ENCODE assay signal across 17 cellular contexts in the genomic region with DNA sequence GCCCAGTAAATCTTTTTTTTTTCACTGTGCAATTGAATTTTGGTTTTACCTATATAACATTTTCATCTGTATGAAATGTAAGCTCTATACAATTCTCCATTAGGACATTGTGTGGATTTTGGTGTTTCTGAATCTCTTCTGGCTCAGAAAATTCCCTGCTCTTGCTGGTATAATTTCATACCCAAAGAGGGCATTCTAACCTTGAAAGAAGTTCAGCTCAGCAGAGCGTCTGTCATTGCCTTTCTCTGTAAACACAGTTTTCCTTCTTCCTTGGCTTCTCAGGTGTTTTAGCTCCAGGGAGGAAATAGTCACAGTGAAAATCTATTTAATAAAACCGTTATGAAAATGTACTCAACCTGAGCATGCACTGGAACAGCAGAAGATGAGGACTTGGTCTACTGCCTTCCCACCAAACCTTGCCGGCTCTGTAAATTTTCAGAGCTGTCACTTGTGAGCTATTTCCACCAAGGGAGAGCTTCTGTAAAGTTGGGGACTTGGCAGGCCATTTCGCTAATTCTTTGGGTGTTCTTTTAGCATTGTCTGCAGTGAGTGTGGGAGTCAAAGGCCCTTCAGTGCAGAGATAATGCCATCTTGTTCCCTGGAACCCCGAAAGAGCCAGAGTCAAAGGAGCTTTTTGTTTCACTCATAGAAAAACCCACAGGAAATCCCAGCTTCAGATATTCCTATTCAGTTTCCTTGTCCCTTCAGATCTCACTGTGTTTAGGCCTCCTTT. TPM values are rescaled to one million over a fixed set of nuclear protein-coding genes. Genes with fewer than 3 reads are reported as not detected.
A peak's percentile ranks its signal among the peaks of the same experiment; 100 is the strongest.
DNase-seq lines count a peak whose midpoint lies in the region; ATAC-seq and TF ChIP-seq lines count a peak whose summit lies in the region.
"Had no signal": no experiment of that assay in that cellular context is flagged by ENCODE, and none has a peak within 500 bp of the region (broad histone marks: within the 10 kb centered on the region; RNA-seq: fewer than 3 reads in every experiment).

No MANE protein-coding gene starts in this region.

- no peak for TF ChIP-seq CTCF in SK-N-SH (IDR thresholded peaks at IDR 0.05)

- H3K27ac ChIP-seq in SK-N-SH (ENCODE audit: low read depth in 2 of 2, low read length in 1 of 2) (no peak overlapping the region), angular gyrus (ENCODE audit: low read depth, low read length) (peak overlapping the region; percentile 23)
- H3K27ac ChIP-seq: C4-2B, vagina had no signal

- CTCF ChIA-PET in SK-N-SH (lab: Yijun Ruan, JAX), result interaction anchor here (0.9 to 1.9 kb wide), 3 partner anchors 25 to 224 kb away, joined by 3 to 5 read pairs (median 5); no protein-coding TSS in a partner anchor

- ATAC-seq in SK-N-SH treated with all-trans-retinoic acid at 6 μM for 48 hours, result no peak
- ATAC-seq in esophagus mucosa, result no peak
- ATAC-seq in HG02571 (IDR thresholded peaks at IDR 0.05; ENCODE audit: unreplicated experiment), result no peak
- ATAC-seq: activated CD4-positive, alpha-beta T cell treated with anti-CD3 and anti-CD28 coated beads for 36 hours had no signal

- no peaks in the 10 kb centered on the region for H3K79me2 ChIP-seq in SK-N-SH (ENCODE audit: insufficient read depth)

- no peak overlapping the region for H3K4me2 ChIP-seq in SK-N-SH
- H3K4me2 ChIP-seq: smooth muscle cell had no signal

- H3K27me3 ChIP-seq in SK-N-SH (ENCODE audit: insufficient read depth), result no peaks in the 10 kb centered on the region
- H3K27me3 ChIP-seq: esophagus muscularis mucosa, vagina had no signal

- WGBS in SK-N-SH (ENCODE audit: low lambda C conversion rate), result 71% methylated on average over 5 of the region's 5 CpGs

- DNase-seq in SK-N-SH, result no peak
- DNase-seq in inferior parietal cortex (ENCODE audit: extremely low spot score), result peak; percentile 76
- peak; percentile 87 for DNase-seq in superior temporal gyrus (ENCODE audit: extremely low spot score)
- no peak for DNase-seq in NCI-H1105 (lab: John Stamatoyannopoulos, UW)
- DNase-seq: activated CD4-positive, alpha-beta T cell treated with anti-CD3 and anti-CD28 coated beads for 36 hours; activated CD8-positive, alpha-beta memory T cell treated with anti-CD3 and anti-CD28 coated beads, Interleukin-2, amount 50 U/mL, for 4 hours; activated effector memory CD4-positive, alpha-beta T cell treated with Interleukin-2 at 50 U/mL for 16 hours; DMS53; NK-92 treated with Interleukin-12 subunit alpha and Interleukin-12 subunit beta, amount 100 ng/mL, for 24 hours had no signal

- H4K20me1 ChIP-seq in SK-N-SH (ENCODE audit: insufficient read depth), result no peaks in the 10 kb centered on the region

- H3K4me1 ChIP-seq in SK-N-SH (ENCODE audit: control insufficient read depth in 1 of 2, insufficient read depth in 2 of 2, low read depth in 1 of 2, low read length in 1 of 2), result peaks cover 0 to 17% of the 10 kb centered on the region in 2 experiments; a peak in 1 of 4 replicates
- H3K4me1 ChIP-seq: vagina had no signal

- no peak overlapping the region for H3K4me3 ChIP-seq in SK-N-SH (ENCODE audit: low read depth in 2 of 2, low read length in 1 of 2)
- H3K4me3 ChIP-seq: esophagus muscularis mucosa, smooth muscle cell, vagina had no signal

- H3F3A ChIP-seq in SK-N-SH (replicated peaks; ENCODE audit: insufficient read depth), result no peaks in the 10 kb centered on the region

- H3K9me3 ChIP-seq in SK-N-SH, result no peaks in the 10 kb centered on the region
- H3K9me3 ChIP-seq: esophagus muscularis mucosa, vagina had no signal

- TF ChIP-seq RAD21 in SK-N-SH (IDR thresholded peaks at IDR 0.05; ENCODE audit: low read length), result peak; percentile 34; the same call in 1 of the 2 replicates

- no peak for TF ChIP-seq EP300 in SK-N-SH (IDR thresholded peaks at IDR 0.05; ENCODE audit: borderline replicate concordance in 1 of 2, low read depth in 1 of 2, low read length in 1 of 2)

- no peaks in the 10 kb centered on the region for H3K9me2 ChIP-seq in SK-N-SH

- H3K36me3 ChIP-seq in SK-N-SH (replicated peaks in 1 of 2; ENCODE audit: control insufficient read depth in 1 of 2, insufficient read depth in 2 of 2, low read length in 1 of 2), result no peaks in the 10 kb centered on the region
- H3K36me3 ChIP-seq: esophagus muscularis mucosa, vagina had no signal

- H3K9ac ChIP-seq in SK-N-SH, result no peak overlapping the region

- POLR2A ChIA-PET in SK-N-SH (lab: Yijun Ruan, JAX), result interaction anchor here (0.6 kb wide), 1 partner anchor 124 kb away, joined by 3 read pairs; no protein-coding TSS in a partner anchor

- H2AFZ ChIP-seq in SK-N-SH (ENCODE audit: low read depth), result no peak overlapping the region

TF ChIP-seq in SK-N-SH, 30 proteins besides CTCF, POLR2A, EP300 and RAD21 (continues in another document):
- TF ChIP-seq RXRA (IDR thresholded peaks at IDR 0.05; ENCODE audit: borderline replicate concordance, low read depth), result no peak
- no peak for TF ChIP-seq FOSL2 (IDR thresholded peaks at IDR 0.05; ENCODE audit: borderline replicate concordance, low read depth)
- TF ChIP-seq NFIC (IDR thresholded peaks at IDR 0.05; ENCODE audit: borderline replicate concordance), result no peak
- TF ChIP-seq YY1 (IDR thresholded peaks at IDR 0.05; ENCODE audit: low read depth), result no peak
- no peak for TF ChIP-seq GABPA (IDR thresholded peaks at IDR 0.05; ENCODE audit: low read depth)
- TF ChIP-seq JUND (IDR thresholded peaks at IDR 0.05), result no peak
- no peak for TF ChIP-seq ELF1 (IDR thresholded peaks at IDR 0.05)
- TF ChIP-seq, protein P1, sequence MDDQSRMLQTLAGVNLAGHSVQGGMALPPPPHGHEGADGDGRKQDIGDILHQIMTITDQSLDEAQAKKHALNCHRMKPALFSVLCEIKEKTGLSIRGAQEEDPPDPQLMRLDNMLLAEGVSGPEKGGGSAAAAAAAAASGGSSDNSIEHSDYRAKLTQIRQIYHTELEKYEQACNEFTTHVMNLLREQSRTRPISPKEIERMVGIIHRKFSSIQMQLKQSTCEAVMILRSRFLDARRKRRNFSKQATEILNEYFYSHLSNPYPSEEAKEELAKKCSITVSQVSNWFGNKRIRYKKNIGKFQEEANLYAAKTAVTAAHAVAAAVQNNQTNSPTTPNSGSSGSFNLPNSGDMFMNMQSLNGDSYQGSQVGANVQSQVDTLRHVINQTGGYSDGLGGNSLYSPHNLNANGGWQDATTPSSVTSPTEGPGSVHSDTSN (IDR thresholded peaks at IDR 0.05), result no peak
- TF ChIP-seq, protein P2, sequence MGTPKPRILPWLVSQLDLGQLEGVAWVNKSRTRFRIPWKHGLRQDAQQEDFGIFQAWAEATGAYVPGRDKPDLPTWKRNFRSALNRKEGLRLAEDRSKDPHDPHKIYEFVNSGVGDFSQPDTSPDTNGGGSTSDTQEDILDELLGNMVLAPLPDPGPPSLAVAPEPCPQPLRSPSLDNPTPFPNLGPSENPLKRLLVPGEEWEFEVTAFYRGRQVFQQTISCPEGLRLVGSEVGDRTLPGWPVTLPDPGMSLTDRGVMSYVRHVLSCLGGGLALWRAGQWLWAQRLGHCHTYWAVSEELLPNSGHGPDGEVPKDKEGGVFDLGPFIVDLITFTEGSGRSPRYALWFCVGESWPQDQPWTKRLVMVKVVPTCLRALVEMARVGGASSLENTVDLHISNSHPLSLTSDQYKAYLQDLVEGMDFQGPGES (IDR thresholded peaks at IDR 0.05; ENCODE audit: low read depth, low read length), result no peak
- no peak for TF ChIP-seq FOXM1 (IDR thresholded peaks at IDR 0.05; ENCODE audit: low read depth)
- TF ChIP-seq SMC3 (IDR thresholded peaks at IDR 0.05; ENCODE audit: low read depth, low read length), result no peak
- no peak for TF ChIP-seq RFX5 (IDR thresholded peaks at IDR 0.05; ENCODE audit: low read length)
- TF ChIP-seq GATA2 (CRISPR knock-in tag; IDR thresholded peaks at IDR 0.05), result no peak
- no peak for TF ChIP-seq RCOR1 (IDR thresholded peaks at IDR 0.05; ENCODE audit: low read length)

TF ChIP-seq in SK-N-SH treated with all-trans-retinoic acid at 6 μM for 48 hours, 23 proteins besides CTCF, POLR2A, EP300 and RAD21 (continues in another document):
- TF ChIP-seq ZNF565 (CRISPR knock-in tag; conservative IDR thresholded peaks at IDR 0.05; ENCODE audit: low read depth), result no peak
- TF ChIP-seq ISL1 (CRISPR knock-in tag; IDR thresholded peaks at IDR 0.05), result no peak
- TF ChIP-seq OSR1 (CRISPR knock-in tag; IDR thresholded peaks at IDR 0.05), result no peak
- no peak for TF ChIP-seq GLIS3 (CRISPR knock-in tag; IDR thresholded peaks at IDR 0.05)
- TF ChIP-seq, protein P3, sequence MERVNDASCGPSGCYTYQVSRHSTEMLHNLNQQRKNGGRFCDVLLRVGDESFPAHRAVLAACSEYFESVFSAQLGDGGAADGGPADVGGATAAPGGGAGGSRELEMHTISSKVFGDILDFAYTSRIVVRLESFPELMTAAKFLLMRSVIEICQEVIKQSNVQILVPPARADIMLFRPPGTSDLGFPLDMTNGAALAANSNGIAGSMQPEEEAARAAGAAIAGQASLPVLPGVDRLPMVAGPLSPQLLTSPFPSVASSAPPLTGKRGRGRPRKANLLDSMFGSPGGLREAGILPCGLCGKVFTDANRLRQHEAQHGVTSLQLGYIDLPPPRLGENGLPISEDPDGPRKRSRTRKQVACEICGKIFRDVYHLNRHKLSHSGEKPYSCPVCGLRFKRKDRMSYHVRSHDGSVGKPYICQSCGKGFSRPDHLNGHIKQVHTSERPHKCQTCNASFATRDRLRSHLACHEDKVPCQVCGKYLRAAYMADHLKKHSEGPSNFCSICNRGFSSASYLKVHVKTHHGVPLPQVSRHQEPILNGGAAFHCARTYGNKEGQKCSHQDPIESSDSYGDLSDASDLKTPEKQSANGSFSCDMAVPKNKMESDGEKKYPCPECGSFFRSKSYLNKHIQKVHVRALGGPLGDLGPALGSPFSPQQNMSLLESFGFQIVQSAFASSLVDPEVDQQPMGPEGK (CRISPR knock-in tag; IDR thresholded peaks at IDR 0.05; ENCODE audit: borderline replicate concordance), result no peak
- TF ChIP-seq TOX (CRISPR knock-in tag; IDR thresholded peaks at IDR 0.05; ENCODE audit: borderline replicate concordance), result no peak
- TF ChIP-seq PPARA (CRISPR knock-in tag; IDR thresholded peaks at IDR 0.05; ENCODE audit: borderline replicate concordance), result no peak
- no peak for TF ChIP-seq ZFP30 (CRISPR knock-in tag; IDR thresholded peaks at IDR 0.05)

RNA-seq across cellular contexts. Expression of a gene that starts 16.2 kb away (rescaled TPM):
- polyA plus RNA-seq in SK-N-SH (2012; rRNA removed), result 1.7 and 2.1 TPM in 2 replicates
- 1.6 and 2.0 TPM in 2 replicates for polyA plus RNA-seq in SK-N-SH (2012; cell fraction: cytosol; rRNA removed)
- 2.4 and 4.4 TPM in 2 replicates for polyA plus RNA-seq in SK-N-SH (2012; cell fraction: nucleus; rRNA removed)
- total RNA-seq in esophagus mucosa, result 2.4 TPM

Comparison
In these comparisons a context has a peak if more than half of its experiments do, and no peak if none do; other contexts are left out.
1. DNase-seq: peak in inferior parietal cortex (single experiment) and superior temporal gyrus (single experiment); none in SK-N-SH (single experiment) and NCI-H1105 (single experiment).